ENCODE assay signal across 27 cellular contexts in genomic region chr16:60151987-60152386, GRCh38.
DNase-seq lines count a peak whose midpoint lies in the region; FAIRE-seq and TF ChIP-seq lines count a peak whose summit lies in the region.
"Had no signal": no experiment of that assay in that cellular context is flagged by ENCODE, and none has a peak within 500 bp of the region (broad histone marks: within the 10 kb centered on the region; RNA-seq: fewer than 3 reads in every experiment).

No MANE protein-coding gene starts in this region.

- H3K36me3 ChIP-seq in mammary epithelial cell (ENCODE audit: insufficient read depth, low read length) (no peaks in the 10 kb centered on the region), breast epithelium (no peaks in the 10 kb centered on the region)
- H3K36me3 ChIP-seq: BLaER1, MG63 had no signal

- H3K4me3 Mint-ChIP-seq in chondrocyte (ENCODE audit: unreplicated experiment), result no peak overlapping the region
- H3K4me3 Mint-ChIP-seq: CD4-positive, CD25-positive, alpha-beta regulatory T cell; H9; HFFc6; T-helper 17 cell had no signal

- H3K4me1 ChIP-seq in mammary epithelial cell (ENCODE audit: insufficient read depth, low read length) (no peaks in the 10 kb centered on the region), breast epithelium (no peaks in the 10 kb centered on the region)
- H3K4me1 ChIP-seq: BLaER1 had no signal

- FAIRE-seq in urothelium cell line (lab: Jason Lieb, UNC), result no peak
- FAIRE-seq: G401.6, K562 had no signal

- H3K9ac ChIP-seq in mammary epithelial cell (ENCODE audit: insufficient read depth, low read length), result no peak overlapping the region
- H3K9ac ChIP-seq: BLaER1, GM23248, SK-N-SH had no signal

- CTCF ChIA-PET in mammary epithelial cell (lab: Charles Lee; ENCODE audit: low non-redundant PET), result no interaction called here

- in situ Hi-C loops in mammary epithelial cell (cut with MboI; ENCODE audit: low sequenced_read_pairs in 2 of 2), result no loop called here

- no peaks in the 10 kb centered on the region for H3K79me2 ChIP-seq in mammary epithelial cell (ENCODE audit: insufficient read depth, low read length)

- no peaks in the 10 kb centered on the region for H4K20me1 ChIP-seq in mammary epithelial cell (ENCODE audit: insufficient read depth, low read length)
- H4K20me1 ChIP-seq: BLaER1 had no signal

- TF ChIP-seq CTCF in mammary epithelial cell (conservative IDR thresholded peaks at IDR 0.05 in 1 of 2, IDR thresholded peaks at IDR 0.05 in 1 of 2; ENCODE audit: extremely low read depth in 1 of 2, insufficient read depth in 1 of 2, low read depth in 1 of 2, low read length in 2 of 2), result no peak
- no peak for TF ChIP-seq CTCF in breast epithelium (IDR thresholded peaks at IDR 0.05)
- no peak for TF ChIP-seq CTCF in chondrocyte (IDR thresholded peaks at IDR 0.05)

- BruUV-seq in mammary epithelial cell (replicated peaks; lab: Mats Ljungman, UMichigan), result no TSS peak

- no peaks in the 10 kb centered on the region for H3K27me3 Mint-ChIP-seq in chondrocyte (ENCODE audit: low read depth)
- H3K27me3 Mint-ChIP-seq: CD4-positive, CD25-positive, alpha-beta regulatory T cell; T-helper 17 cell had no signal

- no peak overlapping the region for H2AFZ ChIP-seq in mammary epithelial cell (ENCODE audit: low read depth, low read length)
- H2AFZ ChIP-seq: GM23248 had no signal

- peaks cover 21% of the 10 kb centered on the region for H3K9me3 Mint-ChIP-seq in chondrocyte (ENCODE audit: low read depth)

- no peaks in the 10 kb centered on the region for H3K36me3 Mint-ChIP-seq in chondrocyte (ENCODE audit: low read depth)
- H3K36me3 Mint-ChIP-seq: CD4-positive, CD25-positive, alpha-beta regulatory T cell had no signal

- H3K27ac ChIP-seq in mammary epithelial cell (ENCODE audit: insufficient read depth, low read depth, low read length), result no peak overlapping the region
- no peak overlapping the region for H3K27ac ChIP-seq in breast epithelium
- H3K27ac ChIP-seq: BLaER1, GM23248 had no signal

- no peaks in the 10 kb centered on the region for H3K27me3 ChIP-seq in mammary epithelial cell (ENCODE audit: insufficient read depth, low read length)
- no peaks in the 10 kb centered on the region for H3K27me3 ChIP-seq in breast epithelium
- H3K27me3 ChIP-seq: BLaER1, MG63 had no signal

- no peak overlapping the region for H3K27ac Mint-ChIP-seq in chondrocyte (ENCODE audit: unreplicated experiment)
- H3K27ac Mint-ChIP-seq: CD4-positive, CD25-positive, alpha-beta regulatory T cell; H9; HFFc6; T-helper 17 cell had no signal

- H3K4me2 ChIP-seq in mammary epithelial cell (ENCODE audit: insufficient read depth, low read depth, low read length), result no peak overlapping the region
- H3K4me2 ChIP-seq: BLaER1, SK-N-SH had no signal

- H3K4me1 Mint-ChIP-seq in chondrocyte (ENCODE audit: low read depth), result no peaks in the 10 kb centered on the region
- H3K4me1 Mint-ChIP-seq: CD4-positive, CD25-positive, alpha-beta regulatory T cell; H9; T-helper 17 cell had no signal

- TF ChIP-seq POLR2A in breast epithelium (IDR thresholded peaks at IDR 0.05), result no peak

- 80% methylated on average over 3 of the region's 3 CpGs for WGBS in mammary epithelial cell (ENCODE audit: low coverage, missing lambda C conversion rate)

- H3K4me3 ChIP-seq in mammary epithelial cell (replicated peaks in 1 of 3; ENCODE audit: insufficient read depth in 1 of 3, low read depth in 2 of 3, low read length in 3 of 3) (no peak overlapping the region), breast epithelium (no peak overlapping the region)
- H3K4me3 ChIP-seq: BLaER1, GM23248, K562, MG63 had no signal

- H3K9me3 ChIP-seq in mammary epithelial cell (replicated peaks; ENCODE audit: insufficient read depth, low read length), result peaks cover 2% of the 10 kb centered on the region
- no peaks in the 10 kb centered on the region for H3K9me3 ChIP-seq in breast epithelium
- H3K9me3 ChIP-seq: BLaER1, MG63, SK-N-SH had no signal

- dilution Hi-C loops in mammary epithelial cell (cut with HindIII; ENCODE audit: low sequenced_read_pairs), result no loop called here

- intact Hi-C loops in mammary epithelial cell (cut with micrococcal nuclease), result no loop called here
- intact Hi-C loops in breast epithelium (cut with DNase I; ENCODE audit: low total_unique reads), result no loop called here

- DNase-seq in mammary epithelial cell, result peak; percentile 25
- DNase-seq in breast epithelium (ENCODE audit: low spot score in 2 of 2), result no peak
- peak; percentile 43 for DNase-seq in HT-29 (ENCODE audit: low spot score)
- peak; percentile 43 for DNase-seq in RKO (ENCODE audit: low spot score)
- DNase-seq in urothelium cell line (ENCODE audit: low spot score), result peak; percentile 27
- no peak for DNase-seq in GOT3 (lab: John Stamatoyannopoulos, UW)
- DNase-seq in chondrocyte (ENCODE audit: low spot score), result no peak
- no peak for DNase-seq in activated T-cell treated with anti-CD3 and anti-CD28 coated beads, Interleukin-2, amount 50 U/mL, for 1 hour
- DNase-seq: 8988T; CD4-positive, CD25-positive, alpha-beta regulatory T cell; GM23248; H9; HFFc6; Kasumi-1; MG63; NCI-H1105 treated with DMSO at 0.1 percent for 48 hours; NCI-H146; NCI-H1930; NCI-H446 treated with DMSO at 0.1 percent for 48 hours; NCI-H526; NCI-H82; SK-N-SH; SW 1271; T-helper 17 cell had no signal

Comparison
In these comparisons a context has a peak if more than half of its experiments do, and no peak if none do; other contexts are left out.
1. DNase-seq: peak in mammary epithelial cell (single experiment), HT-29 (single experiment), RKO (single experiment) and urothelium cell line (single experiment); none in breast epithelium (0 of 2), GOT3 (single experiment), chondrocyte (single experiment) and activated T-cell treated with anti-CD3 and anti-CD28 coated beads, Interleukin-2, amount 50 U/mL, for 1 hour (single experiment).